ENCODE assay signal across 20 cellular contexts in genomic region chr4:8131210-8131609, GRCh38. TPM values are rescaled to one million over a fixed set of nuclear protein-coding genes. Genes with fewer than 3 reads are reported as not detected.
DNase-seq lines count a peak whose midpoint lies in the region; ATAC-seq and TF ChIP-seq lines count a peak whose summit lies in the region.
"Had no signal": no experiment of that assay in that cellular context is flagged by ENCODE, and none has a peak within 500 bp of the region (broad histone marks: within the 10 kb centered on the region; RNA-seq: fewer than 3 reads in every experiment).

No MANE protein-coding gene starts in this region.

- no peak overlapping the region for H3K27ac ChIP-seq in SK-N-SH (ENCODE audit: low read depth in 2 of 2, low read length in 1 of 2)
- H3K27ac ChIP-seq in caudate nucleus (ENCODE audit: low read depth, low read length) = peak overlapping the region; percentile 27
- no peak overlapping the region for H3K27ac ChIP-seq in colonic mucosa
- H3K27ac ChIP-seq in uterus = no peak overlapping the region
- H3K27ac ChIP-seq: HL-60, SK-N-MC had no signal

- TF ChIP-seq CTCF in SK-N-SH (IDR thresholded peaks at IDR 0.05) = no peak
- TF ChIP-seq CTCF in colonic mucosa (IDR thresholded peaks at IDR 0.05) = no peak
- no peak for TF ChIP-seq CTCF in uterus (IDR thresholded peaks at IDR 0.05)

- peak; percentile 30 for TF ChIP-seq RAD21 in SK-N-SH (IDR thresholded peaks at IDR 0.05; ENCODE audit: low read length)

- no peaks in the 10 kb centered on the region for H4K20me1 ChIP-seq in SK-N-SH (ENCODE audit: insufficient read depth)

- H3K9me3 ChIP-seq in SK-N-SH (no peaks in the 10 kb centered on the region), colonic mucosa (no peaks in the 10 kb centered on the region), uterus (no peaks in the 10 kb centered on the region)
- H3K9me3 ChIP-seq: BE2C had no signal

- no peaks in the 10 kb centered on the region for H3F3A ChIP-seq in SK-N-SH (replicated peaks; ENCODE audit: insufficient read depth)

- 49% methylated on average over 8 of the region's 8 CpGs for WGBS in SK-N-SH (ENCODE audit: low lambda C conversion rate)

- no peaks in the 10 kb centered on the region; the same call in 1 of the 2 replicates for H3K27me3 ChIP-seq in SK-N-SH (ENCODE audit: insufficient read depth)
- no peaks in the 10 kb centered on the region for H3K27me3 ChIP-seq in colonic mucosa
- H3K27me3 ChIP-seq in uterus = no peaks in the 10 kb centered on the region
- H3K27me3 ChIP-seq: BE2C had no signal

- no peaks in the 10 kb centered on the region for H3K9me2 ChIP-seq in SK-N-SH

- no peak for TF ChIP-seq EP300 in SK-N-SH (IDR thresholded peaks at IDR 0.05; ENCODE audit: borderline replicate concordance in 1 of 2, low read depth in 1 of 2, low read length in 1 of 2)

- no peak for DNase-seq in SK-N-SH
- peak; percentile 62 to 85 for DNase-seq in NCI-H2081 (lab: John Stamatoyannopoulos, UW)
- peak in 14 of 61 donors; percentile 8 to 69 (median 16) for DNase-seq in caudate nucleus (lab: John Stamatoyannopoulos, UW)
- no peak for DNase-seq in globus pallidus (ENCODE audit: low spot score)
- no peak for DNase-seq in colonic mucosa
- no peak for DNase-seq in uterus
- DNase-seq: BE2C; CD4-positive, alpha-beta memory T cell; DMS79; NCI-H1694; NCI-H2107; NCI-H226; NCI-H524; SHP77; T-cell had no signal

- no peak for TF ChIP-seq POLR2A in uterus (IDR thresholded peaks at IDR 0.05)

- H3K4me3 ChIP-seq in SK-N-SH (ENCODE audit: low read depth in 2 of 2, low read length in 1 of 2) (no peak overlapping the region), colonic mucosa (no peak overlapping the region), uterus (no peak overlapping the region)
- H3K4me3 ChIP-seq: SK-N-MC had no signal

- CTCF ChIA-PET in SK-N-SH (lab: Yijun Ruan, JAX) = interaction anchor here (0.8 to 1.3 kb wide), 4 partner anchors 14 to 81 kb away, joined by 3 to 4 read pairs (median 3); no protein-coding TSS in a partner anchor

- POLR2A ChIA-PET in SK-N-SH (lab: Yijun Ruan, JAX) = no interaction called here

- intact Hi-C loops in colonic mucosa (cut with DNase I) = no loop called here
- intact Hi-C loops in uterus (cut with DNase I; ENCODE audit: low total_unique reads) = no loop called here

- no peak overlapping the region for H2AFZ ChIP-seq in SK-N-SH (ENCODE audit: low read depth)

- H3K4me1 ChIP-seq in SK-N-SH (ENCODE audit: control insufficient read depth in 1 of 2, insufficient read depth in 2 of 2, low read depth in 1 of 2, low read length in 1 of 2) (peaks cover 0 to 29% of the 10 kb centered on the region in 2 experiments; a peak in 1 of 4 replicates), colonic mucosa (no peaks in the 10 kb centered on the region), uterus (no peaks in the 10 kb centered on the region)

- H3K36me3 ChIP-seq in SK-N-SH (replicated peaks in 1 of 2; ENCODE audit: control insufficient read depth in 1 of 2, insufficient read depth in 2 of 2, low read length in 1 of 2) (no peaks in the 10 kb centered on the region), colonic mucosa (no peaks in the 10 kb centered on the region), uterus (no peaks in the 10 kb centered on the region)
- H3K36me3 ChIP-seq: BE2C had no signal

- H3K79me2 ChIP-seq in SK-N-SH (ENCODE audit: insufficient read depth) = no peaks in the 10 kb centered on the region

- ATAC-seq in SK-N-SH treated with all-trans-retinoic acid at 6 μM for 48 hours = no peak
- ATAC-seq in esophagus mucosa = no peak
- ATAC-seq: T-cell had no signal

- H3K9ac ChIP-seq in SK-N-SH (no peak overlapping the region), colonic mucosa (ENCODE audit: low read depth in 2 of 2, low read length in 2 of 2) (no peak overlapping the region)

- no peak overlapping the region for H3K4me2 ChIP-seq in SK-N-SH

TF ChIP-seq in SK-N-SH, 30 proteins besides CTCF, POLR2A, EP300 and RAD21 (continues in another document):
- TF ChIP-seq NFIC (IDR thresholded peaks at IDR 0.05; ENCODE audit: borderline replicate concordance) (no peak), SMC3 (IDR thresholded peaks at IDR 0.05; ENCODE audit: low read depth, low read length) (no peak; the same call in 1 of the 2 replicates), FOXM1 (IDR thresholded peaks at IDR 0.05; ENCODE audit: low read depth) (no peak), ZBTB33 (IDR thresholded peaks at IDR 0.05; ENCODE audit: borderline replicate concordance, low read depth) (no peak), RFX5 (IDR thresholded peaks at IDR 0.05; ENCODE audit: low read length) (no peak), USF1 (IDR thresholded peaks at IDR 0.05; ENCODE audit: borderline replicate concordance, low read depth) (no peak), MAX (IDR thresholded peaks at IDR 0.05; ENCODE audit: low read depth) (no peak), MXI1 (IDR thresholded peaks at IDR 0.05; ENCODE audit: low read depth, low read length) (no peak), TCF12 (IDR thresholded peaks at IDR 0.05) (no peak), NRF1 (IDR thresholded peaks at IDR 0.05; ENCODE audit: low read depth, low read length) (no peak)

TF ChIP-seq in SK-N-SH treated with all-trans-retinoic acid at 6 μM for 48 hours, 23 proteins besides CTCF, POLR2A, EP300 and RAD21 (continues in another document):
- TF ChIP-seq ZNF8 (CRISPR knock-in tag; IDR thresholded peaks at IDR 0.05) (no peak), TSHZ2 (CRISPR knock-in tag; IDR thresholded peaks at IDR 0.05) (no peak), CREB5 (CRISPR knock-in tag; IDR thresholded peaks at IDR 0.05; ENCODE audit: low read depth) (no peak), PATZ1 (CRISPR knock-in tag; IDR thresholded peaks at IDR 0.05; ENCODE audit: borderline replicate concordance) (no peak), SNAI2 (CRISPR knock-in tag; IDR thresholded peaks at IDR 0.05) (no peak), BACH2 (CRISPR knock-in tag; IDR thresholded peaks at IDR 0.05; ENCODE audit: borderline replicate concordance) (no peak)

RNA-seq across cellular contexts. Expression of gene ABLIM2, which starts 27.4 kb away (rescaled TPM):
- polyA plus RNA-seq in SK-N-SH (2012; rRNA removed) = 0.53 and 0.80 TPM in 2 replicates
- polyA plus RNA-seq in SK-N-SH (2012; cell fraction: cytosol; rRNA removed) = 0.50 and 0.66 TPM in 2 replicates
- polyA plus RNA-seq in SK-N-SH (2012; cell fraction: nucleus; rRNA removed) = 1.1 and 4.2 TPM in 2 replicates
- total RNA-seq in colonic mucosa (10 to 100 TPM; 11.1 to 11.5 TPM), uterus (1 to 10 TPM in 2 of 4 donors, under 1 TPM in 2; 0.77 to 6.0 (median 1.5) TPM), esophagus mucosa (20.1 TPM)
- total RNA-seq: M059J had no signal

Comparison
In these comparisons a context has a peak if more than half of its experiments do, and no peak if none do; other contexts are left out.
1. DNase-seq: peak in NCI-H2081 (2 of 2); none in SK-N-SH (single experiment), globus pallidus (single experiment), colonic mucosa (single experiment) and uterus (0 of 2).